In the genomic region with DNA sequence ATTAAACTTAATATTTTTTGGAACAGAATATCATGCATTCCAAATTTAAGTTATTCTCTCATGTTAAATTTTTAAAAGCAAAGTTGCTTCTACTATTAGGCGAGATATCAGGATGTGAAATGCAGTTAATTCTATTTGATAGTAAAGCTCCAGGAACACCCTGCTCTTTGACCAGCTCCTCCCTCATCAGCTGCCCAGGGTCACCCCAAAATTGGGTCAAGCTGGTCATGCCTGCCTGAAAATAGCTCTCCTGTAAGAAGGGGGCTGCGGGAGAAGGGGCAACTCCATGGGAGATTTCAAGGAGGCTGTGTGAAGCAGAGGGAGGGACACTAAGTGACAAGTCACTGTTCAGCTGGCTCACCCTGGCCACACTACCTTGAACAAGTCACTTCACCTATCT, we compare ENCODE assay signal across 18 cellular contexts. TPM values are rescaled to one million over a fixed set of nuclear protein-coding genes. Genes with fewer than 3 reads are reported as not detected.
"Had no signal": no experiment of that assay in that cellular context is flagged by ENCODE, and none has a peak within 500 bp of the region (broad histone marks: within the 10 kb centered on the region; RNA-seq: fewer than 3 reads in every experiment).

No MANE protein-coding gene starts in this region.

- DNase-seq: activated CD4-positive, alpha-beta T cell treated with anti-CD3 and anti-CD28 coated beads for 1 hour; activated CD4-positive, alpha-beta T cell treated with anti-CD3 and anti-CD28 coated beads, Interleukin-2, amount 50 U/mL, for 48 hours; activated CD8-positive, alpha-beta memory T cell treated with anti-CD3 and anti-CD28 coated beads, Interleukin-2, amount 10 ng/mL, durations not matched to agents 7 days and 5 days; activated effector memory CD4-positive, alpha-beta T cell treated with Interleukin-2 at 50 U/mL for 16 hours; activated T-cell treated with anti-CD3 and anti-CD28 coated beads, Interleukin-2, amount 50 U/mL, for 24 hours; brain microvascular endothelial cell; hippocampal formation; kidney glomerular epithelial cell; midbrain; nucleus accumbens; stimulated activated CD4-positive, alpha-beta T cell treated with anti-CD3 and anti-CD28 coated beads, Interleukin-4, amount 100 ng/mL, for 1 hour; stimulated activated naive CD8-positive, alpha-beta T cell treated with anti-CD3 and anti-CD28 coated beads, Interleukin-15, amount 100 ng/mL, for 72 hours; SW 1271 had no signal

- ATAC-seq: activated CD8-positive, alpha-beta memory T cell treated with anti-CD3 and anti-CD28 coated beads, Interleukin-2, amount 10 ng/mL, durations not matched to agents 7 days and 5 days; sciatic nerve; stimulated activated naive CD8-positive, alpha-beta T cell treated with anti-CD3 and anti-CD28 coated beads, Interleukin-15, amount 100 ng/mL, for 72 hours had no signal

- H3K27ac Mint-ChIP-seq: activated CD8-positive, alpha-beta memory T cell treated with anti-CD3 and anti-CD28 coated beads, Interleukin-2, amount 10 ng/mL, durations not matched to agents 7 days and 5 days; activated naive CD4-positive, alpha-beta T cell treated with anti-CD3 and anti-CD28 coated beads, Interleukin-2, amount 50 U/mL, for 24 hours; activated T-cell treated with anti-CD3 and anti-CD28 coated beads, Interleukin-2, amount 50 U/mL, for 24 hours; stimulated activated naive CD8-positive, alpha-beta T cell treated with anti-CD3 and anti-CD28 coated beads, Interleukin-15, amount 100 ng/mL, for 72 hours; T-helper 2 cell treated with Interferon-gamma antibody and Interleukin-4, amounts not matched to agents 5 μg/mL and 100 μg/mL, for 36 hours had no signal

- H3K9me3 ChIP-seq: SJSA1 had no signal

- H3K4me3 ChIP-seq: lung, SJSA1 had no signal

- H3K4me1 Mint-ChIP-seq: activated CD8-positive, alpha-beta memory T cell treated with anti-CD3 and anti-CD28 coated beads, Interleukin-2, amount 10 ng/mL, durations not matched to agents 7 days and 5 days; activated naive CD4-positive, alpha-beta T cell treated with anti-CD3 and anti-CD28 coated beads, Interleukin-2, amount 50 U/mL, for 24 hours; stimulated activated naive CD8-positive, alpha-beta T cell treated with anti-CD3 and anti-CD28 coated beads, Interleukin-15, amount 100 ng/mL, for 72 hours had no signal

- H3K36me3 Mint-ChIP-seq: activated CD8-positive, alpha-beta memory T cell treated with anti-CD3 and anti-CD28 coated beads, Interleukin-2, amount 10 ng/mL, durations not matched to agents 7 days and 5 days; activated naive CD4-positive, alpha-beta T cell treated with anti-CD3 and anti-CD28 coated beads, Interleukin-2, amount 50 U/mL, for 24 hours had no signal

- H3K4me3 Mint-ChIP-seq: activated CD8-positive, alpha-beta memory T cell treated with anti-CD3 and anti-CD28 coated beads, Interleukin-2, amount 10 ng/mL, durations not matched to agents 7 days and 5 days; activated naive CD4-positive, alpha-beta T cell treated with anti-CD3 and anti-CD28 coated beads, Interleukin-2, amount 50 U/mL, for 24 hours; activated T-cell treated with anti-CD3 and anti-CD28 coated beads, Interleukin-2, amount 50 U/mL, for 24 hours; stimulated activated naive CD8-positive, alpha-beta T cell treated with anti-CD3 and anti-CD28 coated beads, Interleukin-15, amount 100 ng/mL, for 72 hours; T-helper 2 cell treated with Interferon-gamma antibody and Interleukin-4, amounts not matched to agents 5 μg/mL and 100 μg/mL, for 36 hours had no signal

- H3K27me3 ChIP-seq: brain microvascular endothelial cell, SJSA1 had no signal

- H3K27ac ChIP-seq: brain microvascular endothelial cell, SJSA1 had no signal

RNA-seq across cellular contexts. Expression of gene PPP1R3C, which starts 5.9 kb away (rescaled TPM):
- total RNA-seq: activated CD8-positive, alpha-beta memory T cell treated with anti-CD3 and anti-CD28 coated beads, Interleukin-2, amount 10 ng/mL, durations not matched to agents 7 days and 5 days had no signal
